Comparison of ENCODE assay signal across 23 cellular contexts in the genomic region with DNA sequence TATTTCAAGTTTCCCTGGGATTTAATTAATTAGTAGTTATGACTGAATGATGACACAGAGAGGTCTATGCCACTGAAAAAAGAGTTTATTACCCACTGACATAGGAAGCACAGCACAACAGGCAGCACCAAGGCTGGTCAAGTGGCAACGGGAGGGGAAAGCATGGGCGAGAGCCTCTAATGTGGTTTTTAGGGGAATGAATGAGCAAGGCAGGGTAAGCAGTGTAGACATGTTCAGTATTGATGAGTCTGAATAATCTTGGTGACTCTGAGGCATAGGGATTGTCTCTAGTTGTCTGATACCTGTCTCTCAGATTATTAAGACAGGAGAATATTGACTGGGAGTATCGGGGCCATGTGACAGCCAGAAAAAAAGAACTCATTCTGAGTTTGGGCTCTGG.
"Had no signal": no experiment of that assay in that cellular context is flagged by ENCODE, and none has a peak within 500 bp of the region (broad histone marks: within the 10 kb centered on the region; RNA-seq: fewer than 3 reads in every experiment).

No MANE protein-coding gene starts in this region.

- ATAC-seq: stimulated activated memory B cell treated with anti-CD40 and anti-IgM and Interleukin-4, amounts not matched to agents 10 μg/mL and 1 μg/mL and 100 μg/mL, for 72 hours; stimulated activated naive B cell treated with anti-CD40 and anti-IgM and Interleukin-4, amounts not matched to agents 10 μg/mL and 1 μg/mL and 100 μg/mL, for 72 hours; upper lobe of right lung had no signal

- DNase-seq: stimulated activated CD4-positive, alpha-beta T cell treated with anti-CD3 and anti-CD28 coated beads, Interleukin-1b, Interleukin-23, amount 100 ng/mL, for 48 hours; stimulated activated CD4-positive, alpha-beta T cell treated with anti-CD3 and anti-CD28 coated beads, Interleukin-2, amount 100 ng/mL, for 24 hours; stimulated activated CD4-positive, alpha-beta T cell treated with anti-CD3 and anti-CD28 coated beads, Interleukin-2, amount 100 ng/mL, for 48 hours; stimulated activated CD4-positive, alpha-beta T cell treated with anti-CD3 and anti-CD28 coated beads, Interleukin-4, amount 100 ng/mL, for 1 hour; stimulated activated CD4-positive, alpha-beta T cell treated with anti-CD3 and anti-CD28 coated beads, Interleukin-4, amount 100 ng/mL, for 24 hours; stimulated activated CD4-positive, alpha-beta T cell treated with anti-CD3 and anti-CD28 coated beads, Interleukin-4, amount 100 ng/mL, for 4 hours; stimulated activated CD8-positive, alpha-beta memory T cell treated with anti-CD3 and anti-CD28 coated beads, Interleukin-4, amount 100 ng/mL, for 48 hours; stimulated activated naive B cell treated with anti-CD40 and anti-IgM and Interleukin-4, amounts not matched to agents 10 μg/mL and 1 μg/mL and 100 μg/mL, for 72 hours; stimulated activated naive CD4-positive, alpha-beta T cell; stimulated activated naive CD4-positive, alpha-beta T cell treated with Interleukin-2 at 50 U/mL for 16 hours; stomach; substantia nigra; testis; thyroid gland; tibial artery; transverse colon; trophoblast cell; upper lobe of left lung; upper lobe of right lung; uterus had no signal

- H3K9me3 Mint-ChIP-seq: stimulated activated memory B cell treated with anti-CD40 and anti-IgM and Interleukin-4, amounts not matched to agents 10 μg/mL and 1 μg/mL and 100 μg/mL, for 72 hours; stimulated activated naive B cell treated with anti-CD40 and anti-IgM and Interleukin-4, amounts not matched to agents 10 μg/mL and 1 μg/mL and 100 μg/mL, for 72 hours; stimulated activated naive CD8-positive, alpha-beta T cell treated with anti-CD3 and anti-CD28 coated beads, Interleukin-15, Interleukin-2, amounts not matched to agents 100 ng/mL and 50 ng/mL, for 24 hours; type B pancreatic cell had no signal

- H3K4me1 Mint-ChIP-seq: stimulated activated memory B cell treated with anti-CD40 and anti-IgM and Interleukin-4, amounts not matched to agents 10 μg/mL and 1 μg/mL and 100 μg/mL, for 72 hours had no signal

- H3K36me3 Mint-ChIP-seq: stimulated activated memory B cell treated with anti-CD40 and anti-IgM and Interleukin-4, amounts not matched to agents 10 μg/mL and 1 μg/mL and 100 μg/mL, for 72 hours; stimulated activated naive B cell treated with anti-CD40 and anti-IgM and Interleukin-4, amounts not matched to agents 10 μg/mL and 1 μg/mL and 100 μg/mL, for 72 hours; type B pancreatic cell had no signal

- H3K27ac Mint-ChIP-seq: stimulated activated memory B cell treated with anti-CD40 and anti-IgM and Interleukin-4, amounts not matched to agents 10 μg/mL and 1 μg/mL and 100 μg/mL, for 72 hours; stimulated activated naive B cell treated with anti-CD40 and anti-IgM and Interleukin-4, amounts not matched to agents 10 μg/mL and 1 μg/mL and 100 μg/mL, for 72 hours; stimulated activated naive CD8-positive, alpha-beta T cell treated with anti-CD3 and anti-CD28 coated beads, Interleukin-15, Interleukin-2, amounts not matched to agents 100 ng/mL and 50 ng/mL, for 24 hours; type B pancreatic cell had no signal

- H3K4me3 Mint-ChIP-seq: stimulated activated memory B cell treated with anti-CD40 and anti-IgM and Interleukin-4, amounts not matched to agents 10 μg/mL and 1 μg/mL and 100 μg/mL, for 72 hours; stimulated activated naive B cell treated with anti-CD40 and anti-IgM and Interleukin-4, amounts not matched to agents 10 μg/mL and 1 μg/mL and 100 μg/mL, for 72 hours; stimulated activated naive CD8-positive, alpha-beta T cell treated with anti-CD3 and anti-CD28 coated beads, Interleukin-15, Interleukin-2, amounts not matched to agents 100 ng/mL and 50 ng/mL, for 24 hours; type B pancreatic cell had no signal
